23 cellular contexts compared by ENCODE assay signal in genomic region chr1:205792946-205793673, GRCh38. TPM values are rescaled to one million over a fixed set of nuclear protein-coding genes. Genes with fewer than 3 reads are reported as not detected.
DNase-seq lines count a peak whose midpoint lies in the region; ATAC-seq and TF ChIP-seq lines count a peak whose summit lies in the region.
"Had no signal": no experiment of that assay in that cellular context is flagged by ENCODE, and none has a peak within 500 bp of the region (broad histone marks: within the 10 kb centered on the region; RNA-seq: fewer than 3 reads in every experiment).

No MANE protein-coding gene starts in this region.

- H3K4me3 ChIP-seq in SU-DHL-6 (ENCODE audit: insufficient read depth, low read length, poor library complexity, severe bottlenecking) (no peak overlapping the region), neural progenitor cell (no peak overlapping the region)
- H3K4me3 ChIP-seq: A549 had no signal

- H3K36me3 Mint-ChIP-seq in activated T-cell treated with anti-CD3 and anti-CD28 coated beads, Interleukin-2, amount 50 U/mL, for 24 hours (ENCODE audit: low read depth): peaks cover 86% of the 10 kb centered on the region
- peaks cover 24% of the 10 kb centered on the region for H3K36me3 Mint-ChIP-seq in neural progenitor cell

- peak overlapping the region; percentile 44 for H3K27ac Mint-ChIP-seq in activated T-cell treated with anti-CD3 and anti-CD28 coated beads, Interleukin-2, amount 50 U/mL, for 24 hours
- no peak overlapping the region for H3K27ac Mint-ChIP-seq in neural progenitor cell
- H3K27ac Mint-ChIP-seq: activated CD4-positive, alpha-beta T cell treated with anti-CD3 and anti-CD28 coated beads, Interleukin-2, amount 10 ng/mL, durations not matched to agents 24 days and 14 days had no signal

- peaks cover 1% of the 10 kb centered on the region for H3K4me1 Mint-ChIP-seq in activated T-cell treated with anti-CD3 and anti-CD28 coated beads, Interleukin-2, amount 50 U/mL, for 24 hours (ENCODE audit: low read depth)
- H3K4me1 Mint-ChIP-seq in neural progenitor cell: peaks cover 14% of the 10 kb centered on the region
- H3K4me1 Mint-ChIP-seq: immature natural killer cell had no signal

- H3K4me1 ChIP-seq in neural progenitor cell: peaks cover 23% of the 10 kb centered on the region
- H3K4me1 ChIP-seq: A549 had no signal

- H3K27ac ChIP-seq in SU-DHL-6 (ENCODE audit: low read depth, low read length) (peak overlapping the region; percentile 77), neural progenitor cell (no peak overlapping the region)
- H3K27ac ChIP-seq: A549, KMS-11 had no signal

- H3K4me3 Mint-ChIP-seq in activated T-cell treated with anti-CD3 and anti-CD28 coated beads, Interleukin-2, amount 50 U/mL, for 24 hours: no peak overlapping the region
- no peak overlapping the region for H3K4me3 Mint-ChIP-seq in neural progenitor cell
- H3K4me3 Mint-ChIP-seq: activated CD4-positive, alpha-beta T cell treated with anti-CD3 and anti-CD28 coated beads, Interleukin-2, amount 10 ng/mL, durations not matched to agents 24 days and 14 days; immature natural killer cell had no signal

- H2AFZ ChIP-seq in SU-DHL-6 (ENCODE audit: low read depth, low read length, severe bottlenecking) (no peak overlapping the region), neural progenitor cell (replicated peaks) (no peak overlapping the region)

- peaks cover 3% of the 10 kb centered on the region; the same call in 1 of the 2 replicates for H3K36me3 ChIP-seq in SU-DHL-6 (ENCODE audit: low read length)
- no peaks in the 10 kb centered on the region for H3K36me3 ChIP-seq in neural progenitor cell

- H3K79me2 ChIP-seq in SU-DHL-6 (ENCODE audit: insufficient read depth, low read length): no peaks in the 10 kb centered on the region
- no peaks in the 10 kb centered on the region for H3K79me2 ChIP-seq in neural progenitor cell (ENCODE audit: low read depth)

- H3K9me3 Mint-ChIP-seq in activated T-cell treated with anti-CD3 and anti-CD28 coated beads, Interleukin-2, amount 50 U/mL, for 24 hours: no peaks in the 10 kb centered on the region
- H3K9me3 Mint-ChIP-seq in neural progenitor cell: no peaks in the 10 kb centered on the region
- H3K9me3 Mint-ChIP-seq: activated CD4-positive, alpha-beta T cell treated with anti-CD3 and anti-CD28 coated beads, Interleukin-2, amount 10 ng/mL, durations not matched to agents 24 days and 14 days; immature natural killer cell had no signal

- no peak for TF ChIP-seq CTCF in SU-DHL-6 (IDR thresholded peaks at IDR 0.05; ENCODE audit: insufficient read depth, low read length, poor library complexity, severe bottlenecking)
- no peak for TF ChIP-seq CTCF in neural progenitor cell (IDR thresholded peaks at IDR 0.05)
- TF ChIP-seq CTCF in omental fat pad (IDR thresholded peaks at IDR 0.05): no peak

- in situ Hi-C loops in KBM-7 (cut with MboI; ENCODE audit: low pct_unique_long_range_greater_than_20kb, low sequenced_read_pairs): loop anchor here (25.0 kb wide), 2 partner anchors 169 to 344 kb away; no protein-coding TSS in a partner anchor

- no peaks in the 10 kb centered on the region for H3K27me3 ChIP-seq in SU-DHL-6 (ENCODE audit: low read length)
- H3K27me3 ChIP-seq in neural progenitor cell: no peaks in the 10 kb centered on the region

- H3K9me3 ChIP-seq in SU-DHL-6 (ENCODE audit: insufficient read depth, low read length) (no peaks in the 10 kb centered on the region), neural progenitor cell (ENCODE audit: low read depth) (no peaks in the 10 kb centered on the region)
- H3K9me3 ChIP-seq: A549 had no signal

- H3F3A ChIP-seq in SU-DHL-6 (ENCODE audit: insufficient read depth) (peaks cover 3% of the 10 kb centered on the region; the same call in 1 of the 2 replicates), neural progenitor cell (ENCODE audit: low read depth) (peaks cover 17% of the 10 kb centered on the region)

- H3K4me2 ChIP-seq in SU-DHL-6 (ENCODE audit: low read depth, low read length, poor library complexity, severe bottlenecking): peak overlapping the region; percentile 54
- peak overlapping the region; percentile 31 for H3K4me2 ChIP-seq in neural progenitor cell
- H3K4me2 ChIP-seq: A549, KMS-11 had no signal

- H3K9ac ChIP-seq in SU-DHL-6 (ENCODE audit: low read length): 0 out of 2 replicates have a peak overlapping the region, but pooled peaks have one; percentile 0
- H3K9ac ChIP-seq in neural progenitor cell: no peak overlapping the region
- H3K9ac ChIP-seq: KMS-11 had no signal

- no peaks in the 10 kb centered on the region for H3K9me2 ChIP-seq in SU-DHL-6 (replicated peaks; ENCODE audit: insufficient read depth, low read length)

- H3K27me3 Mint-ChIP-seq in activated T-cell treated with anti-CD3 and anti-CD28 coated beads, Interleukin-2, amount 50 U/mL, for 24 hours: no peaks in the 10 kb centered on the region
- peaks cover 2% of the 10 kb centered on the region for H3K27me3 Mint-ChIP-seq in neural progenitor cell (ENCODE audit: insufficient read depth, low read depth)
- H3K27me3 Mint-ChIP-seq: activated CD4-positive, alpha-beta T cell treated with anti-CD3 and anti-CD28 coated beads, Interleukin-2, amount 10 ng/mL, durations not matched to agents 24 days and 14 days had no signal

- peak; percentile 8 for ATAC-seq in GM19397 (IDR thresholded peaks at IDR 0.05; ENCODE audit: unreplicated experiment)
- no peak for ATAC-seq in omental fat pad (ENCODE audit: low FRiP score)
- ATAC-seq: A549 had no signal

- DNase-seq in activated T-cell treated with anti-CD3 and anti-CD28 coated beads, Interleukin-2, amount 50 U/mL, for 24 hours: no peak
- no peak for DNase-seq in activated T-cell treated with anti-CD3 and anti-CD28 coated beads, Interleukin-2, amount 50 U/mL, for 1 hour
- peak; percentile 40 for DNase-seq in neural progenitor cell (ENCODE audit: low spot score)
- DNase-seq in KBM-7: no peak
- DNase-seq in DMS79 treated with DMSO at 0.1 percent for 48 hours (lab: John Stamatoyannopoulos, UW): no peak
- DNase-seq in omental fat pad (ENCODE audit: low spot score): no peak
- DNase-seq: activated CD4-positive, alpha-beta T cell treated with anti-CD3 and anti-CD28 coated beads, Interleukin-2, amount 10 ng/mL, durations not matched to agents 24 days and 14 days; activated naive CD4-positive, alpha-beta T cell; Calu3; head of caudate nucleus; immature natural killer cell; NCI-H1048; NCI-H2029; NCI-H510A; stimulated activated CD4-positive, alpha-beta T cell treated with anti-CD3 and anti-CD28 coated beads, Interleukin-2, amount 100 ng/mL, for 24 hours; SW 1271 had no signal

- H4K20me1 ChIP-seq in SU-DHL-6 (ENCODE audit: low read depth, low read length): no peaks in the 10 kb centered on the region
- peaks cover 3% of the 10 kb centered on the region for H4K20me1 ChIP-seq in neural progenitor cell (ENCODE audit: low read depth)

RNA-seq across cellular contexts. Expression of gene RAB29, which starts 17.8 kb away (rescaled TPM):
- total RNA-seq in neural progenitor cell (ENCODE audit: low replicate concordance): 3.8 and 6.0 TPM in 2 replicates
- total RNA-seq in omental fat pad: 10 to 100 TPM; 14.4 to 26.9 (median 20.0) TPM

RNA-seq across cellular contexts. Expression of gene SLC41A1, which starts 19.9 kb away (rescaled TPM):
- total RNA-seq in neural progenitor cell (ENCODE audit: low replicate concordance) (10.4 and 15.8 TPM in 2 replicates), omental fat pad (10 to 100 TPM; 15.3 to 33.1 (median 25.1) TPM)

RNA-seq across cellular contexts. Expression of gene NUCKS1, which starts 43.1 kb away (rescaled TPM):
- total RNA-seq in neural progenitor cell (ENCODE audit: low replicate concordance): 449 and 700 TPM in 2 replicates
- total RNA-seq in omental fat pad: 10 to 100 TPM; 54.8 to 84.8 (median 71.2) TPM

RNA-seq across cellular contexts. Expression of gene PM20D1, which starts 56.8 kb away (rescaled TPM):
- total RNA-seq in neural progenitor cell (ENCODE audit: low replicate concordance) (not detected in 2 replicates), omental fat pad (under 1 TPM; 0.19 to 0.74 (median 0.50) TPM)
- total RNA-seq: astrocyte, fibroblast of lung, osteocyte had no signal
